Comparison of ENCODE assay signal across 8 cellular contexts in genomic region chr2:43174368-43175186, GRCh38. TPM values are rescaled to one million over a fixed set of nuclear protein-coding genes. Genes with fewer than 3 reads are reported as not detected.
A peak's percentile ranks its signal among the peaks of the same experiment; 100 is the strongest.
DNase-seq lines count a peak whose midpoint lies in the region; ATAC-seq and TF ChIP-seq lines count a peak whose summit lies in the region.

No MANE protein-coding gene starts in this region.

- peak; percentile 77 for ATAC-seq in GM19023 (IDR thresholded peaks at IDR 0.05; ENCODE audit: unreplicated experiment)
- ATAC-seq in HG03097 (IDR thresholded peaks at IDR 0.05; ENCODE audit: low FRiP score, unreplicated experiment): peak; percentile 75

- peaks cover 18% of the 10 kb centered on the region for H3K9me3 Mint-ChIP-seq in endothelial cell (ENCODE audit: unreplicated experiment)

- no peak for TF ChIP-seq CTCF in endothelial cell (IDR thresholded peaks at IDR 0.05; ENCODE audit: unreplicated experiment)

- H3K27me3 Mint-ChIP-seq in endothelial cell (ENCODE audit: unreplicated experiment): peaks cover 19% of the 10 kb centered on the region

- H3K27ac Mint-ChIP-seq in endothelial cell (ENCODE audit: unreplicated experiment): peak overlapping the region; percentile 93

- H3K36me3 Mint-ChIP-seq in endothelial cell (ENCODE audit: low read depth, unreplicated experiment): peaks cover 9% of the 10 kb centered on the region

- peaks cover 29% of the 10 kb centered on the region for H3K4me1 Mint-ChIP-seq in endothelial cell (ENCODE audit: unreplicated experiment)

- DNase-seq in activated CD4-positive, alpha-beta T cell treated with anti-CD3 and anti-CD28 coated beads for 24 hours (ENCODE audit: low read depth in 2 of 2): peak; percentile 49 to 52
- no peak for DNase-seq in endothelial cell (ENCODE audit: low spot score)
- DNase-seq in stimulated activated CD4-positive, alpha-beta T cell treated with anti-CD3 and anti-CD28 coated beads, Interleukin-12 subunit alpha, Interleukin-12 subunit beta, amount 100 ng/mL, for 48 hours (ENCODE audit: low read depth in 2 of 3, low spot score in 1 of 3): peak; percentile 54 to 64 (median 62)
- DNase-seq in NCI-H82 treated with DMSO at 0.1 percent for 48 hours (lab: John Stamatoyannopoulos, UW; ENCODE audit: unreplicated experiment): no peak
- DNase-seq in NCI-H187 treated with DMSO at 0.1 percent for 48 hours (lab: John Stamatoyannopoulos, UW): no peak
- DNase-seq in NCI-H526 treated with DMSO at 0.1 percent for 48 hours (lab: John Stamatoyannopoulos, UW): no peak

- peak overlapping the region; percentile 13 for H3K4me3 Mint-ChIP-seq in endothelial cell (ENCODE audit: unreplicated experiment)

RNA-seq across cellular contexts. Expression of gene ZFP36L2, which starts 51.8 kb away (rescaled TPM):
- total RNA-seq in endothelial cell (ENCODE audit: unreplicated experiment): 72.1 TPM

Comparison
In these comparisons a context has a peak if more than half of its experiments do, and no peak if none do; other contexts are left out.
1. DNase-seq: peak in activated CD4-positive, alpha-beta T cell treated with anti-CD3 and anti-CD28 coated beads for 24 hours (2 of 2) and stimulated activated CD4-positive, alpha-beta T cell treated with anti-CD3 and anti-CD28 coated beads, Interleukin-12 subunit alpha, Interleukin-12 subunit beta, amount 100 ng/mL, for 48 hours (3 of 3); none in endothelial cell (single experiment), NCI-H82 treated with DMSO at 0.1 percent for 48 hours (single experiment), NCI-H187 treated with DMSO at 0.1 percent for 48 hours (single experiment) and NCI-H526 treated with DMSO at 0.1 percent for 48 hours (single experiment).